In the genomic region with DNA sequence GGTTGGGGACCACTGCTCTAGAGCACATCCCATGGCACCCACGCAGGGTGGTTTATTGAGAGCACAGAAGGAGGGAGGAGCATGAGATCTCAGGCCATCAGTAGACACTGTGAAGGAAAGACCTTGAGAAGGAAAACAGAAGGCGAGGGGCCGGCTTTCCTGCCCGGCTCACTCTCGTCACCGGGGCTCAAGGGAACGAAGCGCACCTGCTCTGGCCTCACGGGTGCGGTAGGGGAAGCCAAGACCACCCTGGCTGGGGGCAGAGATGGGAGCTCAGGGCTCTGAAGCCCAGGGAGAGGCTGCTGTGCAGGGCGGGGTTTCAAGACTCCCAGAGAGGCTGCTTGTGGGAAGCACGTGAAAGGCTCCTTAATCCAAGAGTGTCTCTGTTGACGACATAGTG, we compare ENCODE assay signal across 18 cellular contexts.
DNase-seq lines count a peak whose midpoint lies in the region; ATAC-seq and TF ChIP-seq lines count a peak whose summit lies in the region.
"Had no signal": no experiment of that assay in that cellular context is flagged by ENCODE, and none has a peak within 500 bp of the region (broad histone marks: within the 10 kb centered on the region; RNA-seq: fewer than 3 reads in every experiment).

No MANE protein-coding gene starts in this region.

- intact Hi-C loops in upper lobe of right lung (cut with DNase I): no loop called here

- no peak overlapping the region for H3K27ac ChIP-seq in upper lobe of right lung
- H3K27ac ChIP-seq: SJCRH30 had no signal

- H3K4me1 ChIP-seq in upper lobe of right lung: no peaks in the 10 kb centered on the region
- H3K4me1 ChIP-seq: SJCRH30 had no signal

- H3K36me3 ChIP-seq in upper lobe of right lung: peaks cover 66% of the 10 kb centered on the region

- no peak overlapping the region for H3K27ac Mint-ChIP-seq in activated CD8-positive, alpha-beta memory T cell treated with anti-CD3 and anti-CD28 coated beads, Interleukin-2, amount 10 ng/mL, durations not matched to agents 7 days and 5 days
- peak overlapping the region; percentile 8 for H3K27ac Mint-ChIP-seq in activated T-helper 17 cell treated with anti-CD3 and anti-CD28 coated beads, Interleukin-2, amount 50 U/mL, for 72 hours
- H3K27ac Mint-ChIP-seq in neural crest cell (ENCODE audit: unreplicated experiment): peak overlapping the region; percentile 27

- TF ChIP-seq CTCF in neural crest cell (conservative IDR thresholded peaks at IDR 0.05) (no peak), upper lobe of right lung (IDR thresholded peaks at IDR 0.05) (no peak)

- no peaks in the 10 kb centered on the region for H3K27me3 ChIP-seq in upper lobe of right lung
- H3K27me3 ChIP-seq: MG63, SJCRH30 had no signal

- H3K4me3 ChIP-seq in upper lobe of right lung: no peak overlapping the region
- H3K4me3 ChIP-seq: MG63, SJCRH30 had no signal

- H3K27me3 Mint-ChIP-seq in activated CD8-positive, alpha-beta memory T cell treated with anti-CD3 and anti-CD28 coated beads, Interleukin-2, amount 10 ng/mL, durations not matched to agents 7 days and 5 days: no peaks in the 10 kb centered on the region
- H3K27me3 Mint-ChIP-seq in activated T-helper 17 cell treated with anti-CD3 and anti-CD28 coated beads, Interleukin-2, amount 50 U/mL, for 72 hours: no peaks in the 10 kb centered on the region
- H3K27me3 Mint-ChIP-seq in neural crest cell (ENCODE audit: low read depth): no peaks in the 10 kb centered on the region

- no peaks in the 10 kb centered on the region for H3K9me3 Mint-ChIP-seq in activated CD8-positive, alpha-beta memory T cell treated with anti-CD3 and anti-CD28 coated beads, Interleukin-2, amount 10 ng/mL, durations not matched to agents 7 days and 5 days (ENCODE audit: low read depth)
- no peaks in the 10 kb centered on the region for H3K9me3 Mint-ChIP-seq in activated T-helper 17 cell treated with anti-CD3 and anti-CD28 coated beads, Interleukin-2, amount 50 U/mL, for 72 hours
- H3K9me3 Mint-ChIP-seq in neural crest cell: no peaks in the 10 kb centered on the region

- H3K4me3 Mint-ChIP-seq in activated CD8-positive, alpha-beta memory T cell treated with anti-CD3 and anti-CD28 coated beads, Interleukin-2, amount 10 ng/mL, durations not matched to agents 7 days and 5 days: no peak overlapping the region
- no peak overlapping the region for H3K4me3 Mint-ChIP-seq in activated T-helper 17 cell treated with anti-CD3 and anti-CD28 coated beads, Interleukin-2, amount 50 U/mL, for 72 hours
- no peak overlapping the region for H3K4me3 Mint-ChIP-seq in neural crest cell

- CTCF ChIA-PET in activated CD8-positive, alpha-beta memory T cell treated with anti-CD3 and anti-CD28 coated beads, Interleukin-2, amount 10 ng/mL, durations not matched to agents 7 days and 5 days (lab: Charles Lee): no interaction called here

- no peak for ATAC-seq in activated CD8-positive, alpha-beta memory T cell treated with anti-CD3 and anti-CD28 coated beads, Interleukin-2, amount 10 ng/mL, durations not matched to agents 7 days and 5 days
- no peak for ATAC-seq in activated T-helper 17 cell treated with anti-CD3 and anti-CD28 coated beads, Interleukin-2, amount 50 U/mL, for 72 hours (replicated peaks)
- ATAC-seq in upper lobe of right lung (no peak), GM19395 (IDR thresholded peaks at IDR 0.05; ENCODE audit: unreplicated experiment) (no peak)

- H3K4me1 Mint-ChIP-seq in activated CD8-positive, alpha-beta memory T cell treated with anti-CD3 and anti-CD28 coated beads, Interleukin-2, amount 10 ng/mL, durations not matched to agents 7 days and 5 days: peaks cover 21% of the 10 kb centered on the region
- H3K4me1 Mint-ChIP-seq in activated T-helper 17 cell treated with anti-CD3 and anti-CD28 coated beads, Interleukin-2, amount 50 U/mL, for 72 hours: peaks cover 16% of the 10 kb centered on the region
- peaks cover 8% of the 10 kb centered on the region for H3K4me1 Mint-ChIP-seq in neural crest cell

- H3K9me3 ChIP-seq in upper lobe of right lung: no peaks in the 10 kb centered on the region
- H3K9me3 ChIP-seq: MG63, SJCRH30 had no signal

- peaks cover 44% of the 10 kb centered on the region for H3K36me3 Mint-ChIP-seq in activated CD8-positive, alpha-beta memory T cell treated with anti-CD3 and anti-CD28 coated beads, Interleukin-2, amount 10 ng/mL, durations not matched to agents 7 days and 5 days
- H3K36me3 Mint-ChIP-seq in activated T-helper 17 cell treated with anti-CD3 and anti-CD28 coated beads, Interleukin-2, amount 50 U/mL, for 72 hours (ENCODE audit: low read depth): peaks cover 82% of the 10 kb centered on the region
- peaks cover 13% of the 10 kb centered on the region for H3K36me3 Mint-ChIP-seq in neural crest cell (ENCODE audit: low read depth)

- DNase-seq in activated CD8-positive, alpha-beta memory T cell treated with anti-CD3 and anti-CD28 coated beads for 24 hours: peak; percentile 44
- DNase-seq in activated CD8-positive, alpha-beta memory T cell treated with anti-CD3 and anti-CD28 coated beads, Interleukin-2, amount 10 ng/mL, durations not matched to agents 7 days and 5 days: no peak
- DNase-seq in neural crest cell (ENCODE audit: low read depth, low spot score) (no peak), upper lobe of right lung (peak; percentile 52), NCI-H1092 (lab: John Stamatoyannopoulos, UW) (no peak)
- DNase-seq: 8988T, C1 segment of cervical spinal cord, DMS53, GF-D8, MG63, NCI-H1417 treated with DMSO at 0.1 percent for 48 hours, NCI-H187, NCI-H446, NCI-H526 treated with DMSO at 0.1 percent for 48 hours, OCI-M1, SJCRH30 had no signal

Comparison
In these comparisons a context has a peak if more than half of its experiments do, and no peak if none do; other contexts are left out.
1. DNase-seq: peak in activated CD8-positive, alpha-beta memory T cell treated with anti-CD3 and anti-CD28 coated beads for 24 hours (single experiment) and upper lobe of right lung (single experiment); none in activated CD8-positive, alpha-beta memory T cell treated with anti-CD3 and anti-CD28 coated beads, Interleukin-2, amount 10 ng/mL, durations not matched to agents 7 days and 5 days (single experiment), neural crest cell (single experiment) and NCI-H1092 (single experiment).